10 cellular contexts compared by ENCODE assay signal in genomic region chr11:111776398-111777093, GRCh38. TPM values are rescaled to one million over a fixed set of nuclear protein-coding genes. Genes with fewer than 3 reads are reported as not detected.
DNase-seq lines count a peak whose midpoint lies in the region; ATAC-seq and TF ChIP-seq lines count a peak whose summit lies in the region.
"Had no signal": no experiment of that assay in that cellular context is flagged by ENCODE, and none has a peak within 500 bp of the region (broad histone marks: within the 10 kb centered on the region; RNA-seq: fewer than 3 reads in every experiment).

No MANE protein-coding gene starts in this region.

- DNase-seq in GM13977 (ENCODE audit: low spot score) (peak; percentile 59), BE2C (no peak), mesendoderm (no peak), AG08396 (ENCODE audit: low spot score) (no peak)
- no peak for DNase-seq in central memory CD8-positive, alpha-beta T cell (ENCODE audit: low spot score in 2 of 2)
- no peak for DNase-seq in stimulated activated CD4-positive, alpha-beta T cell treated with anti-CD3 and anti-CD28 coated beads, Interleukin-1b, Interleukin-23, amount 100 ng/mL, for 48 hours

- no peak overlapping the region for H3K18ac ChIP-seq in mesendoderm (ENCODE audit: low read length)

- no peak overlapping the region for H2BK15ac ChIP-seq in mesendoderm (replicated peaks; ENCODE audit: low read depth)

- in situ Hi-C loops in GM13977 (cut with MboI; ENCODE audit: low pct_unique_long_range_greater_than_20kb, low sequenced_read_pairs, unreplicated experiment): loop anchor here (10.0 kb wide), 1 partner anchor 172 kb away; the partner anchor contains the start of gene SIK2

- no peak overlapping the region for H4K5ac ChIP-seq in mesendoderm (ENCODE audit: low read length)

- no CpG with 5 or more reads among the region's 6 CpGs for WGBS in mesendoderm (ENCODE audit: extremely low coverage, insufficient coverage, low lambda C conversion rate)

- H3K27ac Mint-ChIP-seq in central memory CD8-positive, alpha-beta T cell (ENCODE audit: low read depth): no peak overlapping the region
- H3K27ac Mint-ChIP-seq: activated T-cell treated with anti-CD3 and anti-CD28 coated beads, Interleukin-2, amount 50 U/mL, for 72 hours had no signal

- H3K4me3 Mint-ChIP-seq in central memory CD8-positive, alpha-beta T cell: no peak overlapping the region
- H3K4me3 Mint-ChIP-seq: activated T-cell treated with anti-CD3 and anti-CD28 coated beads, Interleukin-2, amount 50 U/mL, for 72 hours had no signal

- no peak overlapping the region for H3K56ac ChIP-seq in mesendoderm (ENCODE audit: low read length)

- H3K4me1 ChIP-seq in BE2C (peaks cover 5% of the 10 kb centered on the region), mesendoderm (ENCODE audit: control insufficient read depth, low read depth, low read length) (no peaks in the 10 kb centered on the region)
- H3K4me1 ChIP-seq: prostate gland had no signal

- TF ChIP-seq CTCF in GM13977 (IDR thresholded peaks at IDR 0.05; ENCODE audit: extremely low read depth, insufficient read depth, missing control alignments) (no peak), BE2C (IDR thresholded peaks at IDR 0.05; ENCODE audit: low read depth, low read length) (no peak)

- H3K36me3 ChIP-seq in BE2C: no peaks in the 10 kb centered on the region
- no peaks in the 10 kb centered on the region for H3K36me3 ChIP-seq in mesendoderm (ENCODE audit: control insufficient read depth, insufficient read depth, low read length)
- H3K36me3 ChIP-seq: prostate gland had no signal

- H3K36me3 Mint-ChIP-seq in central memory CD8-positive, alpha-beta T cell (ENCODE audit: insufficient read depth): peaks cover 2% of the 10 kb centered on the region

- H3K9me3 Mint-ChIP-seq in central memory CD8-positive, alpha-beta T cell: no peaks in the 10 kb centered on the region
- H3K9me3 Mint-ChIP-seq: activated T-cell treated with anti-CD3 and anti-CD28 coated beads, Interleukin-2, amount 50 U/mL, for 72 hours had no signal

- no peak overlapping the region for H3K4ac ChIP-seq in mesendoderm (ENCODE audit: low read depth, low read length)

- no peak overlapping the region for H3K4me3 ChIP-seq in BE2C (ENCODE audit: low read depth, low read length)
- no peak overlapping the region for H3K4me3 ChIP-seq in mesendoderm (ENCODE audit: low read length)
- H3K4me3 ChIP-seq: prostate gland had no signal

- no peak overlapping the region for H2BK120ac ChIP-seq in mesendoderm (ENCODE audit: low read depth, low read length)

- no peak overlapping the region for H2AK5ac ChIP-seq in mesendoderm (ENCODE audit: low read length)

- no peaks in the 10 kb centered on the region for H3K79me1 ChIP-seq in mesendoderm (ENCODE audit: low read length)

- no peaks in the 10 kb centered on the region for H3K9me3 ChIP-seq in BE2C
- H3K9me3 ChIP-seq: prostate gland had no signal

- no peak overlapping the region for H3K9ac ChIP-seq in mesendoderm (ENCODE audit: low read length)

- H3K27me3 Mint-ChIP-seq in central memory CD8-positive, alpha-beta T cell: no peaks in the 10 kb centered on the region

- H3K23ac ChIP-seq in mesendoderm (ENCODE audit: low read length): no peak overlapping the region

- no peak overlapping the region for H3K27ac ChIP-seq in mesendoderm (ENCODE audit: low read depth, low read length)
- H3K27ac ChIP-seq: prostate gland had no signal

- no peak overlapping the region for H2BK5ac ChIP-seq in mesendoderm (ENCODE audit: low read length)

- H3K79me2 ChIP-seq in mesendoderm (ENCODE audit: control insufficient read depth, insufficient read depth, low read length): no peaks in the 10 kb centered on the region

- H3K27me3 ChIP-seq in BE2C: no peaks in the 10 kb centered on the region
- H3K27me3 ChIP-seq in mesendoderm (ENCODE audit: insufficient read depth, low read length, poor library complexity): no peaks in the 10 kb centered on the region

- H3K4me2 ChIP-seq in mesendoderm (ENCODE audit: low read length): no peak overlapping the region

- no peak overlapping the region for H4K8ac ChIP-seq in mesendoderm (ENCODE audit: low read depth, low read length)

- no peaks in the 10 kb centered on the region for H3K4me1 Mint-ChIP-seq in central memory CD8-positive, alpha-beta T cell

- ATAC-seq in GM21381 (IDR thresholded peaks at IDR 0.05; ENCODE audit: unreplicated experiment): peak; percentile 97
- ATAC-seq in HG03103 (IDR thresholded peaks at IDR 0.05; ENCODE audit: low read depth, unreplicated experiment): peak; percentile 97
- ATAC-seq in central memory CD8-positive, alpha-beta T cell (replicated peaks; ENCODE audit: extremely low read depth, poor library complexity, severe bottlenecking): peak; percentile 36

RNA-seq across cellular contexts. Expression of gene PPP2R1B, which starts 10.4 kb away (rescaled TPM):
- polyA plus RNA-seq in BE2C (2012; ENCODE audit: insufficient read depth, insufficient read length, low read depth): 13.3 TPM
- 44.6 TPM for polyA plus RNA-seq in mesendoderm (2013, experiment 1 of 2)
- 45.3 TPM for polyA plus RNA-seq in mesendoderm (2013, experiment 2 of 2)

Comparison
In these comparisons a context has a peak if more than half of its experiments do, and no peak if none do; other contexts are left out.
1. ATAC-seq: peak in every context shown above with its lines; median percentile 97 in GM21381; 97 in HG03103; 36 in central memory CD8-positive, alpha-beta T cell.